In the genomic region with DNA sequence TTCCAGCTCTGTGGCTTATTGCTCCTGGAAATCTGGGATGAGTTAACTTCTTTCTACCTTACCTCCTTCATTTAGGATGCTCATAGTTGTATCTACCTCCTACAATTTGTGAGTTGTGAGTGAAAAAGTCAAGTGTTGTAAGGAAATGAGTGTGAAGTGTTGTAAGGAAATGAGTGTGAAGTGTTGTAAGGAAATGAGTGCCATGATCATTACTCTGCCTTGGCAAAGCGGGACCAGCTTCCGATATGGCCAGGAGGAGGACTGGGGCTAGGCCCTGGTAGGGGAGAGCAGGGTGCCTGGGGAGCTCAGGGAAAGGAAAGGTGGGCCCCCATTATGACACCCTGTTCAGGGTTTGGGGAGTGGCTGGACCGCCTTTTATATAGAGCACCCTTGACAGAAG, we compare ENCODE assay signal across 25 cellular contexts.
"Had no signal": no experiment of that assay in that cellular context is flagged by ENCODE, and none has a peak within 500 bp of the region (broad histone marks: within the 10 kb centered on the region; RNA-seq: fewer than 3 reads in every experiment).

No MANE protein-coding gene starts in this region.

- H3K27me3 ChIP-seq: left lung, ovary, right atrium auricular region, right lobe of liver, testis, thyroid gland, transverse colon, upper lobe of left lung, vagina had no signal

- H3K27me3 Mint-ChIP-seq: naive thymus-derived CD8-positive, alpha-beta T cell; progenitor cell of endocrine pancreas had no signal

- H3K4me1 ChIP-seq: testis had no signal

- H3K36me3 Mint-ChIP-seq: immature natural killer cell; naive thymus-derived CD8-positive, alpha-beta T cell had no signal

- H3K4me3 Mint-ChIP-seq: immature natural killer cell; stimulated activated naive B cell treated with anti-CD40 and anti-IgM and Interleukin-4, amounts not matched to agents 10 μg/mL and 1 μg/mL and 100 μg/mL, for 72 hours had no signal

- H3K27ac Mint-ChIP-seq: immature natural killer cell; progenitor cell of endocrine pancreas; stimulated activated naive B cell treated with anti-CD40 and anti-IgM and Interleukin-4, amounts not matched to agents 10 μg/mL and 1 μg/mL and 100 μg/mL, for 72 hours had no signal

- ATAC-seq: left lung; lower lobe of right lung; naive thymus-derived CD8-positive, alpha-beta T cell; right lobe of liver; stimulated activated naive B cell treated with anti-CD40 and anti-IgM and Interleukin-4, amounts not matched to agents 10 μg/mL and 1 μg/mL and 100 μg/mL, for 72 hours; stimulated activated naive CD8-positive, alpha-beta T cell treated with anti-CD3 and anti-CD28 coated beads, Interleukin-15, Interleukin-2, amounts not matched to agents 100 U/mL and 50 U/mL, for 24 hours had no signal

- H3K4me2 ChIP-seq: smooth muscle cell had no signal

- H3K9me3 ChIP-seq: left lung, lower lobe of right lung, ovary, right atrium auricular region, right lobe of liver, stomach, testis, thyroid gland, transverse colon, upper lobe of left lung, vagina had no signal

- H3K9me3 Mint-ChIP-seq: immature natural killer cell; naive thymus-derived CD8-positive, alpha-beta T cell had no signal

- DNase-seq: immature natural killer cell; kidney; left colon; left lung; lower lobe of right lung; mammary epithelial cell; mesenchymal stem cell; naive thymus-derived CD8-positive, alpha-beta T cell; ovary; right lobe of liver; stimulated activated CD4-positive, alpha-beta T cell treated with anti-CD3 and anti-CD28 coated beads, Interleukin-1b, Interleukin-23, amount 100 ng/mL, for 48 hours; stimulated activated CD4-positive, alpha-beta T cell treated with anti-CD3 and anti-CD28 coated beads, Interleukin-2, amount 100 ng/mL, for 48 hours; stimulated activated CD4-positive, alpha-beta T cell treated with anti-CD3 and anti-CD28 coated beads, Interleukin-4, amount 100 ng/mL, for 4 hours; stimulated activated CD8-positive, alpha-beta memory T cell treated with anti-CD3 and anti-CD28 coated beads, Interleukin-4, amount 100 ng/mL, for 48 hours; stimulated activated naive B cell treated with anti-CD40 and anti-IgM and Interleukin-4, amounts not matched to agents 10 μg/mL and 1 μg/mL and 100 μg/mL, for 72 hours; stimulated activated naive CD8-positive, alpha-beta T cell treated with anti-CD3 and anti-CD28 coated beads, Interleukin-15, Interleukin-2, amounts not matched to agents 100 U/mL and 50 U/mL, for 24 hours; stomach; testis; thyroid gland; transverse colon had no signal

- H3K4me3 ChIP-seq: left lung, lower lobe of right lung, ovary, right atrium auricular region, right lobe of liver, smooth muscle cell, stomach, testis, thyroid gland, transverse colon, upper lobe of left lung, vagina had no signal

- H3K36me3 ChIP-seq: left lung, lower lobe of right lung, ovary, right atrium auricular region, right lobe of liver, stomach, thyroid gland, transverse colon, upper lobe of left lung, vagina had no signal

- H3K27ac ChIP-seq: left lung, lower lobe of right lung, ovary, right atrium auricular region, right lobe of liver, stomach, testis, thyroid gland, transverse colon, upper lobe of left lung, vagina had no signal
